ENCODE assay signal across 8 cellular contexts in the genomic region with DNA sequence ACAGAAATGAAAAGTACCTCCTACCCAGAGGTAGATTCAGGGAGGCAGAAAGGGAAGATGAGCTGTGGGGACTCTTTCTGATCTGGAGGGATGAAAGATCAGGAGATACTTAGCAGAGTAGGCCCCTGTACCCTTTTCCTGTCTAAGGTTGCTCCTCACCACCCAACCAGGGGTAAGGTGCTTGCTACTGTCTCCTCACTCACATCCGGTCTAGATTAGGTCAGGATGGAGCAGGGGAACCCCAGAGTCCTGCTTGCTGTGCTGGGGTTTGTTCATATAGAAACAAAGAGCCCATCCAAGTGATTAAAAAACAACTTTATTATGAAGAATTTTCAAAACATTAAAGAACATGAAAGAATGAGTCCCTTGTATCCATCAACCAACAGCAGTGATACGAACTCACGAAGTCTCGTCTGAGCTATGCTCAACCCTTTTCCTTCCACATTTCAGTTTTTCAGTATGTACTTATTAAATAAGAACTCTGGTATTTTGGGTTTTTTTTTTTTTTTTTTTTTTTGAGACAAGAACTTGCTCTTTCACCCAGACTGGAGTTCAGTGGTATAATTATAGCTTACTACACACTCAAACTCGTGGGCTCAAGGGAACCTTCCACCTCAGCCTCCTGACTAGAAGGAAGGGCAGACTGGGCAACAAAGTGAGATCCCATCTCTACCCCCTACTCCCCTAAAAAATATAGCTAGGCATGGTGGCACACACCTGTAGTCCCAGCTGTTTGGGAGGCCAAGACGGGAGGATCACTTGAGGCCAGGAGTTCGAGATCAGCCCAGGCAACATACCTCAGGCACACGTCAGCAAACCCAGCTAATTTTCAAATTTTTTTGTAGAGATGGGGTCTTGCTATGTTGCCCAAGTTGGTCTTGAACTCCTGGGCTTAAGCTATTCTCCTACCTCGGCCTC. TPM values are rescaled to one million over a fixed set of nuclear protein-coding genes. Genes with fewer than 3 reads are reported as not detected.
DNase-seq lines count a peak whose midpoint lies in the region; ATAC-seq and TF ChIP-seq lines count a peak whose summit lies in the region.

No MANE protein-coding gene starts in this region.

- H3K4me3 ChIP-seq in effector memory CD4-positive, alpha-beta T cell (ENCODE audit: insufficient read depth, low read depth, low read length, poor library complexity, severe bottlenecking): peak overlapping the region; percentile 89
- H3K4me3 ChIP-seq in thymus (ENCODE audit: low read length): peak overlapping the region; percentile 81

- peak; percentile 69 for DNase-seq in GM10248 (ENCODE audit: extremely low spot score)
- DNase-seq in activated CD4-positive, CD25-positive, alpha-beta regulatory T cell treated with anti-CD3 and anti-CD28 coated beads, Interleukin-2, amount 50 U/mL, for 16 hours (ENCODE audit: low read depth, low spot score): peak; percentile 44
- DNase-seq in effector memory CD4-positive, alpha-beta T cell: peak; percentile 61 to 74 (median 66)
- no peak for DNase-seq in HPDE6-E6E7 (ENCODE audit: extremely low spot score)
- DNase-seq in DMS 273 (lab: John Stamatoyannopoulos, UW; ENCODE audit: unreplicated experiment): no peak

- H3K27ac ChIP-seq in effector memory CD4-positive, alpha-beta T cell (ENCODE audit: insufficient read depth, low read length, poor library complexity, severe bottlenecking): peak overlapping the region; percentile 98
- H3K27ac ChIP-seq in thymus (ENCODE audit: low read depth): peak overlapping the region; percentile 92

- WGBS in thymus: 46% methylated on average over 9 of the region's 9 CpGs

- peaks cover 41% of the 10 kb centered on the region for H3K4me1 ChIP-seq in effector memory CD4-positive, alpha-beta T cell (ENCODE audit: control insufficient read depth, insufficient read depth, low read length, poor library complexity, severe bottlenecking)
- peaks cover 52% of the 10 kb centered on the region for H3K4me1 ChIP-seq in thymus (ENCODE audit: control insufficient read depth, insufficient read depth, low read length)

- H3K36me3 ChIP-seq in effector memory CD4-positive, alpha-beta T cell (ENCODE audit: control insufficient read depth, insufficient read depth, low read length): no peaks in the 10 kb centered on the region
- H3K36me3 ChIP-seq in thymus (ENCODE audit: control insufficient read depth, insufficient read depth): peaks cover 3% of the 10 kb centered on the region

- no peaks in the 10 kb centered on the region for H3K9me3 ChIP-seq in effector memory CD4-positive, alpha-beta T cell (ENCODE audit: control insufficient read depth, low read length)
- no peaks in the 10 kb centered on the region for H3K9me3 ChIP-seq in thymus (ENCODE audit: control insufficient read depth)

- ATAC-seq in HG02759 (IDR thresholded peaks at IDR 0.05; ENCODE audit: unreplicated experiment) (peak; percentile 45), HG02970 (IDR thresholded peaks at IDR 0.05; ENCODE audit: low FRiP score, unreplicated experiment) (no peak)

- H3K27me3 ChIP-seq in effector memory CD4-positive, alpha-beta T cell (replicated peaks; ENCODE audit: control insufficient read depth, insufficient read depth, low read length, poor library complexity, severe bottlenecking): no peaks in the 10 kb centered on the region
- H3K27me3 ChIP-seq in thymus (ENCODE audit: control insufficient read depth, insufficient read depth): no peaks in the 10 kb centered on the region

- CTCF ChIA-PET in GM10248 (lab: Yijun Ruan, JAX): interaction anchor here (0.9 to 2.3 kb wide), 4 partner anchors 31 to 379 kb away, joined by 3 to 10 read pairs (median 3); no protein-coding TSS in a partner anchor

- POLR2A ChIA-PET in GM10248 (lab: Yijun Ruan, JAX): no interaction called here

- no peak for TF ChIP-seq CTCF in GM10248 (IDR thresholded peaks at IDR 0.05; ENCODE audit: control extremely low read depth, extremely low read depth, low read depth, missing control alignments)

RNA-seq across cellular contexts. Expression of a gene that starts 3.1 kb away (rescaled TPM):
- polyA plus RNA-seq in thymus: 27.7 TPM

RNA-seq across cellular contexts. Expression of a gene that starts 28.5 kb away (rescaled TPM):
- 25.9 TPM for polyA plus RNA-seq in thymus

Comparison
In these comparisons a context has a peak if more than half of its experiments do, and no peak if none do; other contexts are left out.
1. DNase-seq: peak in GM10248 (single experiment), activated CD4-positive, CD25-positive, alpha-beta regulatory T cell treated with anti-CD3 and anti-CD28 coated beads, Interleukin-2, amount 50 U/mL, for 16 hours (single experiment) and effector memory CD4-positive, alpha-beta T cell (3 of 3); none in HPDE6-E6E7 (single experiment) and DMS 273 (single experiment).